Comparison of ENCODE assay signal across 8 cellular contexts in genomic region chr4:123398151-123398802, GRCh38. TPM values are rescaled to one million over a fixed set of nuclear protein-coding genes. Genes with fewer than 3 reads are reported as not detected.
DNase-seq lines count a peak whose midpoint lies in the region; ATAC-seq and TF ChIP-seq lines count a peak whose summit lies in the region.

No MANE protein-coding gene starts in this region.

- peak overlapping the region; percentile 44 for H3K9ac ChIP-seq in SU-DHL-6 (ENCODE audit: low read length)

- H3K79me2 ChIP-seq in SU-DHL-6 (ENCODE audit: insufficient read depth, low read length), result no peaks in the 10 kb centered on the region

- H3K4me2 ChIP-seq in SU-DHL-6 (ENCODE audit: low read depth, low read length, poor library complexity, severe bottlenecking), result peak overlapping the region; percentile 72

- DNase-seq in ELF-1 (ENCODE audit: low read depth, low spot score) (peak; percentile 70), HuH-7.5 (ENCODE audit: low spot score) (peak; percentile 19), adrenal gland (peak; percentile 31 to 74 (median 66)), left ventricle myocardium superior (peak; percentile 79), posterior vena cava (ENCODE audit: low spot score) (peak; percentile 90), COLO829 (ENCODE audit: low spot score) (no peak)

- no peaks in the 10 kb centered on the region for H3F3A ChIP-seq in SU-DHL-6 (ENCODE audit: insufficient read depth)

- WGBS in adrenal gland, 4 donors, result 0 to 1% (median 0%) methylated on average over 17 to 81 of the region's 81 CpGs

- no peaks in the 10 kb centered on the region for H4K20me1 ChIP-seq in SU-DHL-6 (ENCODE audit: low read depth, low read length)

- H3K9me2 ChIP-seq in SU-DHL-6 (replicated peaks; ENCODE audit: insufficient read depth, low read length), result no peaks in the 10 kb centered on the region

- H3K4me3 ChIP-seq in SU-DHL-6 (ENCODE audit: insufficient read depth, low read length, poor library complexity, severe bottlenecking) (peak overlapping the region; percentile 61), adrenal gland (peak overlapping the region; percentile 38 to 84 (median 46))

- peaks cover 0 to 3% of the 10 kb centered on the region in 2 donors for H3K4me1 ChIP-seq in adrenal gland (replicated peaks in 1 of 2)

- no peak for TF ChIP-seq CTCF in SU-DHL-6 (IDR thresholded peaks at IDR 0.05; ENCODE audit: insufficient read depth, low read length, poor library complexity, severe bottlenecking)
- peak in 4 of 6 experiments; percentile 29 to 63 (median 58) for TF ChIP-seq CTCF in adrenal gland (IDR thresholded peaks at IDR 0.05)

- peak in 1 of 2 donors; percentile 17 for TF ChIP-seq POLR2A in adrenal gland (IDR thresholded peaks at IDR 0.05)

- no peaks in the 10 kb centered on the region for H3K9me3 ChIP-seq in SU-DHL-6 (ENCODE audit: insufficient read depth, low read length)
- H3K9me3 ChIP-seq in adrenal gland (replicated peaks in 1 of 3), result no peaks in the 10 kb centered on the region

- intact Hi-C loops in adrenal gland (cut with DNase I) (no loop called here), left ventricle myocardium superior (cut with micrococcal nuclease) (loop anchor here (10.0 kb wide), 1 partner anchor 153 kb away; no protein-coding TSS in a partner anchor), posterior vena cava (cut with DNase I) (loop anchor here in 1 of 2 donors (5.0 to 10.0 kb wide), 3 partner anchors 264 to 867 kb away; no protein-coding TSS in a partner anchor)

- H3K36me3 ChIP-seq in SU-DHL-6 (ENCODE audit: low read length) (no peaks in the 10 kb centered on the region), adrenal gland (replicated peaks in 1 of 2) (peaks cover 0 to 18% of the 10 kb centered on the region in 2 donors)

- H3K27me3 ChIP-seq in SU-DHL-6 (ENCODE audit: low read length) (no peaks in the 10 kb centered on the region), adrenal gland (no peaks in the 10 kb centered on the region)

- peak overlapping the region; percentile 86 for H2AFZ ChIP-seq in SU-DHL-6 (ENCODE audit: low read depth, low read length, severe bottlenecking)

- peak; percentile 74 for ATAC-seq in GM21515 (IDR thresholded peaks at IDR 0.05; ENCODE audit: unreplicated experiment)
- ATAC-seq in left ventricle myocardium superior, result peak; percentile 73

- no peak overlapping the region for H3K27ac ChIP-seq in SU-DHL-6 (ENCODE audit: low read depth, low read length)
- H3K27ac ChIP-seq in adrenal gland, result peak overlapping the region in 4 of 5 donors; percentile 58 to 92 (median 78)

RNA-seq across cellular contexts. Expression of gene SPRY1, which starts 1.7 kb away (rescaled TPM):
- total RNA-seq in adrenal gland, result 10 to 100 TPM; 45.1 to 95.6 (median 71.9) TPM
- 10 to 100 TPM; 22.3 to 35.4 (median 28.4) TPM for polyA plus RNA-seq in adrenal gland
- total RNA-seq in left ventricle myocardium superior, result 45.8 TPM
- total RNA-seq in posterior vena cava, result 100 to 1,000 TPM; 109 to 111 TPM
